24 cellular contexts compared by ENCODE assay signal in genomic region chr16:11061629-11062270, GRCh38.
"Had no signal": no experiment of that assay in that cellular context is flagged by ENCODE, and none has a peak within 500 bp of the region (broad histone marks: within the 10 kb centered on the region; RNA-seq: fewer than 3 reads in every experiment).

No MANE protein-coding gene starts in this region.

- H3K27me3 ChIP-seq: esophagus squamous epithelium, hepatocyte, left lung, neutrophil, suprapubic skin, upper lobe of left lung had no signal

- H3K9me3 ChIP-seq: esophagus squamous epithelium, left lung, mucosa of descending colon, neutrophil, suprapubic skin, upper lobe of left lung had no signal

- H3K4me3 ChIP-seq: esophagus squamous epithelium, hepatocyte, left lung, mucosa of descending colon, skin epidermis, suprapubic skin, upper lobe of left lung had no signal

- H3K27ac ChIP-seq: esophagus squamous epithelium, hepatocyte, left lung, neutrophil, skin epidermis, suprapubic skin, upper lobe of left lung had no signal

- H3K4me1 ChIP-seq: left lung had no signal

- FAIRE-seq: endothelial cell of umbilical vein, TTC549 had no signal

- ATAC-seq: left lung; mucosa of descending colon; naive thymus-derived CD4-positive, alpha-beta T cell; T-helper 17 cell had no signal

- DNase-seq: activated CD4-positive, alpha-beta T cell treated with anti-CD3 and anti-CD28 coated beads, Interleukin-2, amount 50 U/mL, for 1 hour; activated CD4-positive, CD25-positive, alpha-beta regulatory T cell; activated gamma-delta T cell; activated T-cell treated with anti-CD3 and anti-CD28 coated beads for 4 hours; central memory CD4-positive, alpha-beta T cell; cortex of kidney; effector CD4-positive, alpha-beta T cell; esophagus squamous epithelium; islet precursor cell; left lung; mucosa of descending colon; naive thymus-derived CD4-positive, alpha-beta T cell; posterior cingulate gyrus; stimulated activated CD4-positive, alpha-beta T cell treated with anti-CD3 and anti-CD28 coated beads, Interleukin-15, amount 100 ng/mL, for 24 hours; stimulated activated CD4-positive, alpha-beta T cell treated with anti-CD3 and anti-CD28 coated beads, Interleukin-4, amount 100 ng/mL, for 24 hours; stimulated activated naive CD4-positive, alpha-beta T cell treated with Interleukin-2 at 50 U/mL for 16 hours; T-helper 17 cell; upper lobe of left lung had no signal
